In genomic region chr9:70484232-70485130, GRCh38 we compare ENCODE assay signal across 8 cellular contexts.
DNase-seq lines count a peak whose midpoint lies in the region; ATAC-seq and TF ChIP-seq lines count a peak whose summit lies in the region.

No MANE protein-coding gene starts in this region.

- H3K27ac ChIP-seq in C4-2B (no peak overlapping the region), skin epidermis (peak overlapping the region in 14 of 21 experiments; percentile 4 to 79 (median 46))

- peaks cover 3% of the 10 kb centered on the region for H3K27me3 Mint-ChIP-seq in brain

- DNase-seq in NCI-H345 treated with DMSO at 0.1 percent for 48 hours (lab: John Stamatoyannopoulos, UW; ENCODE audit: unreplicated experiment) (peak; percentile 17), iPS DF 19.7 (ENCODE audit: low read depth, low spot score) (peak; percentile 12)
- DNase-seq in stimulated activated naive CD4-positive, alpha-beta T cell treated with Interleukin-2 at 50 U/mL for 16 hours (lab: John Stamatoyannopoulos, UW): no peak

- no peaks in the 10 kb centered on the region for H3K36me3 Mint-ChIP-seq in brain

- TF ChIP-seq CTCF in C4-2B (conservative IDR thresholded peaks at IDR 0.05) (peak; percentile 84), GM12875 (IDR thresholded peaks at IDR 0.05; ENCODE audit: borderline replicate concordance, insufficient read depth, low read depth, low read length) (peak; percentile 62), brain (conservative IDR thresholded peaks at IDR 0.05) (peak; percentile 45 to 72)

- H3K9me3 Mint-ChIP-seq in brain: peaks cover 0 to 3% (median 0%) of the 10 kb centered on the region in 5 experiments

- H3K4me3 ChIP-seq in GM12875 (ENCODE audit: low read depth, low read length) (no peak overlapping the region), skin epidermis (no peak overlapping the region)

- H3K4me1 Mint-ChIP-seq in brain: peaks cover 20% of the 10 kb centered on the region

- H3K4me3 Mint-ChIP-seq in brain: no peak overlapping the region

- H3K27ac Mint-ChIP-seq in brain: peak overlapping the region in 1 of 5 experiments; percentile 61

- ATAC-seq in HG02870 (IDR thresholded peaks at IDR 0.05; ENCODE audit: unreplicated experiment): peak; percentile 82
